Comparison of ENCODE assay signal across 1 cellular context in genomic region chr7:122588621-122589020, GRCh38.
TF ChIP-seq lines count a peak whose summit lies in the region.

No MANE protein-coding gene starts in this region.

TF ChIP-seq in WTC11, 78 proteins besides CTCF, POLR2A, EP300 and RAD21 (continued from another document):
- TF ChIP-seq ZSCAN18 (CRISPR knock-in tag; IDR thresholded peaks at IDR 0.05) (no peak), FOXP1 (CRISPR knock-in tag; IDR thresholded peaks at IDR 0.05; ENCODE audit: borderline replicate concordance) (no peak), MAX (CRISPR knock-in tag; IDR thresholded peaks at IDR 0.05) (no peak), ZNF317 (CRISPR knock-in tag; IDR thresholded peaks at IDR 0.05; ENCODE audit: borderline replicate concordance, low read depth) (no peak), ZNF425 (CRISPR knock-in tag; conservative IDR thresholded peaks at IDR 0.05) (no peak), ELF4 (CRISPR knock-in tag; IDR thresholded peaks at IDR 0.05; ENCODE audit: low read depth) (no peak), RELA (CRISPR knock-in tag; IDR thresholded peaks at IDR 0.05; ENCODE audit: borderline replicate concordance) (no peak), JAZF1 (CRISPR knock-in tag; IDR thresholded peaks at IDR 0.05) (no peak), ATF1 (CRISPR knock-in tag; IDR thresholded peaks at IDR 0.05) (no peak), ZNF423 (CRISPR knock-in tag; IDR thresholded peaks at IDR 0.05) (no peak), E2F1 (CRISPR knock-in tag; IDR thresholded peaks at IDR 0.05) (no peak), ZNF121 (CRISPR knock-in tag; IDR thresholded peaks at IDR 0.05) (no peak), SMAD4 (CRISPR knock-in tag; IDR thresholded peaks at IDR 0.05) (no peak), NR3C1 (CRISPR knock-in tag; conservative IDR thresholded peaks at IDR 0.05; ENCODE audit: low read depth) (no peak), MXD4 (CRISPR knock-in tag; IDR thresholded peaks at IDR 0.05; ENCODE audit: borderline replicate concordance) (no peak), NFATC4 (CRISPR knock-in tag; IDR thresholded peaks at IDR 0.05) (no peak)
